Comparison of ENCODE assay signal across 18 cellular contexts in genomic region chr22:44344407-44344806, GRCh38. TPM values are rescaled to one million over a fixed set of nuclear protein-coding genes. Genes with fewer than 3 reads are reported as not detected.
"Had no signal": no experiment of that assay in that cellular context is flagged by ENCODE, and none has a peak within 500 bp of the region (broad histone marks: within the 10 kb centered on the region; RNA-seq: fewer than 3 reads in every experiment).

No MANE protein-coding gene starts in this region.

- DNase-seq: activated CD4-positive, alpha-beta T cell treated with anti-CD3 and anti-CD28 coated beads, Interleukin-2, amount 50 U/mL, for 4 hours; activated CD4-positive, CD25-positive, alpha-beta regulatory T cell treated with anti-CD3 and anti-CD28 coated beads, Interleukin-2, amount 50 U/mL, for 72 hours; activated naive CD4-positive, alpha-beta T cell treated with anti-CD3 and anti-CD28 coated beads for 36 hours; activated naive CD8-positive, alpha-beta T cell treated with anti-CD3 and anti-CD28 coated beads, Interleukin-2, amount 50 U/mL, for 24 hours; aorta; cerebellar nuclear complex; effector CD8-positive, alpha-beta T cell; foreskin fibroblast; hippocampal formation; left lung; mammary epithelial cell; pancreas; stimulated activated CD4-positive, alpha-beta T cell treated with anti-CD3 and anti-CD28 coated beads, Interleukin-12 subunit alpha, Interleukin-12 subunit beta, amount 100 ng/mL, for 4 hours; stimulated activated CD4-positive, alpha-beta T cell treated with anti-CD3 and anti-CD28 coated beads, Interleukin-2, amount 100 ng/mL, for 24 hours; stomach; testis; upper lobe of left lung had no signal

- ATAC-seq: activated naive CD8-positive, alpha-beta T cell treated with anti-CD3 and anti-CD28 coated beads, Interleukin-2, amount 50 U/mL, for 24 hours; activated T-helper 17 cell treated with anti-CD3 and anti-CD28 coated beads, Interleukin-2, amount 50 U/mL, for 72 hours; left lung; pancreas had no signal

RNA-seq across cellular contexts. Expression of gene SHISAL1, which starts 31.7 kb away (rescaled TPM):
- total RNA-seq: activated naive CD4-positive, alpha-beta T cell treated with anti-CD3 and anti-CD28 coated beads for 36 hours; activated T-helper 17 cell treated with anti-CD3 and anti-CD28 coated beads, Interleukin-2, amount 50 U/mL, for 72 hours had no signal
